Comparison of ENCODE assay signal across 8 cellular contexts in genomic region chr22:38428714-38429113, GRCh38. TPM values are rescaled to one million over a fixed set of nuclear protein-coding genes. Genes with fewer than 3 reads are reported as not detected.
"Had no signal": no experiment of that assay in that cellular context is flagged by ENCODE, and none has a peak within 500 bp of the region (broad histone marks: within the 10 kb centered on the region; RNA-seq: fewer than 3 reads in every experiment).

No MANE protein-coding gene starts in this region.

- H3K4me3 ChIP-seq: GM12878 had no signal

- ATAC-seq: GM12878 had no signal

- DNase-seq: GDM1, GF-D8 had no signal

- FAIRE-seq: G401.6, GM12878, GM12891, GM12892, GM18507, GM19239 had no signal

RNA-seq across cellular contexts. Expression of gene KCNJ4, which starts 26.3 kb away (rescaled TPM):
- total RNA-seq: GM12878 had no signal
- polyA plus RNA-seq: GM12878 had no signal
